1 cellular context compared by ENCODE assay signal in genomic region chr6:7338031-7338430, GRCh38.
TF ChIP-seq lines count a peak whose summit lies in the region.

No MANE protein-coding gene starts in this region.

TF ChIP-seq in K562, 482 proteins besides CTCF, POLR2A, EP300 and RAD21:
- TF ChIP-seq THRB (CRISPR knock-in tag; conservative IDR thresholded peaks at IDR 0.05): no peak
- peak; percentile 37; the same call in 1 of the 2 replicates for TF ChIP-seq TFE3 (CRISPR knock-in tag; IDR thresholded peaks at IDR 0.05)
